Comparison of ENCODE assay signal across 1 cellular context in genomic region chr16:790086-790485, GRCh38.
TF ChIP-seq lines count a peak whose summit lies in the region.

No MANE protein-coding gene starts in this region.

TF ChIP-seq in GM12878, 131 proteins besides CTCF, POLR2A, EP300 and RAD21:
- TF ChIP-seq SMAD5 (IDR thresholded peaks at IDR 0.05; ENCODE audit: low read depth) (no peak), GABPA (IDR thresholded peaks at IDR 0.05; ENCODE audit: low read depth) (no peak)
